1 cellular context compared by ENCODE assay signal in the genomic region with DNA sequence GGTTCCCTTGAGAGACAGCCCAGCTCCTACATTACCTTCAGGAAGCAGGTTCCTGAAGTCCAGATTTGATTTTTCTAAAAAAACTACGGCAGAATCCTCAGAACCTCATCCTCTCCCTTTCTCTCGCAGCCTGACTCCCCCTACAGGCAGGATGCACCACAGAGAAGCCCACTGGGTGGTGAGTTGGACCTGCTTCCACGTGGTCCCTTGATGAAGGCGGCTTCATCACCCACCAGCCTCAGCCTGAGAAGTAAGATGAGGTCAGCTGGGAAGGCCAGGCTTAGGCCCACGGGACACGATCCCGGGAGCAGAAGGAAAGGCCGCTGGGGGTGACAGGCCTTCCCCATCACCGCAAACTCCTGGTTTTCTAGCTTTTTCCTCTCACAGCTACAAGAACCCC.
TF ChIP-seq lines count a peak whose summit lies in the region.

No MANE protein-coding gene starts in this region.

TF ChIP-seq in WTC11, 78 proteins besides CTCF, POLR2A, EP300 and RAD21 (continued from another document):
- TF ChIP-seq, protein P1, sequence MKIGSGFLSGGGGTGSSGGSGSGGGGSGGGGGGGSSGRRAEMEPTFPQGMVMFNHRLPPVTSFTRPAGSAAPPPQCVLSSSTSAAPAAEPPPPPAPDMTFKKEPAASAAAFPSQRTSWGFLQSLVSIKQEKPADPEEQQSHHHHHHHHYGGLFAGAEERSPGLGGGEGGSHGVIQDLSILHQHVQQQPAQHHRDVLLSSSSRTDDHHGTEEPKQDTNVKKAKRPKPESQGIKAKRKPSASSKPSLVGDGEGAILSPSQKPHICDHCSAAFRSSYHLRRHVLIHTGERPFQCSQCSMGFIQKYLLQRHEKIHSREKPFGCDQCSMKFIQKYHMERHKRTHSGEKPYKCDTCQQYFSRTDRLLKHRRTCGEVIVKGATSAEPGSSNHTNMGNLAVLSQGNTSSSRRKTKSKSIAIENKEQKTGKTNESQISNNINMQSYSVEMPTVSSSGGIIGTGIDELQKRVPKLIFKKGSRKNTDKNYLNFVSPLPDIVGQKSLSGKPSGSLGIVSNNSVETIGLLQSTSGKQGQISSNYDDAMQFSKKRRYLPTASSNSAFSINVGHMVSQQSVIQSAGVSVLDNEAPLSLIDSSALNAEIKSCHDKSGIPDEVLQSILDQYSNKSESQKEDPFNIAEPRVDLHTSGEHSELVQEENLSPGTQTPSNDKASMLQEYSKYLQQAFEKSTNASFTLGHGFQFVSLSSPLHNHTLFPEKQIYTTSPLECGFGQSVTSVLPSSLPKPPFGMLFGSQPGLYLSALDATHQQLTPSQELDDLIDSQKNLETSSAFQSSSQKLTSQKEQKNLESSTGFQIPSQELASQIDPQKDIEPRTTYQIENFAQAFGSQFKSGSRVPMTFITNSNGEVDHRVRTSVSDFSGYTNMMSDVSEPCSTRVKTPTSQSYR (CRISPR knock-in tag; IDR thresholded peaks at IDR 0.05), result no peak
- TF ChIP-seq, protein P2, sequence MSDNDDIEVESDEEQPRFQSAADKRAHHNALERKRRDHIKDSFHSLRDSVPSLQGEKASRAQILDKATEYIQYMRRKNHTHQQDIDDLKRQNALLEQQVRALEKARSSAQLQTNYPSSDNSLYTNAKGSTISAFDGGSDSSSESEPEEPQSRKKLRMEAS (CRISPR knock-in tag; IDR thresholded peaks at IDR 0.05), result no peak
- TF ChIP-seq, protein P3, sequence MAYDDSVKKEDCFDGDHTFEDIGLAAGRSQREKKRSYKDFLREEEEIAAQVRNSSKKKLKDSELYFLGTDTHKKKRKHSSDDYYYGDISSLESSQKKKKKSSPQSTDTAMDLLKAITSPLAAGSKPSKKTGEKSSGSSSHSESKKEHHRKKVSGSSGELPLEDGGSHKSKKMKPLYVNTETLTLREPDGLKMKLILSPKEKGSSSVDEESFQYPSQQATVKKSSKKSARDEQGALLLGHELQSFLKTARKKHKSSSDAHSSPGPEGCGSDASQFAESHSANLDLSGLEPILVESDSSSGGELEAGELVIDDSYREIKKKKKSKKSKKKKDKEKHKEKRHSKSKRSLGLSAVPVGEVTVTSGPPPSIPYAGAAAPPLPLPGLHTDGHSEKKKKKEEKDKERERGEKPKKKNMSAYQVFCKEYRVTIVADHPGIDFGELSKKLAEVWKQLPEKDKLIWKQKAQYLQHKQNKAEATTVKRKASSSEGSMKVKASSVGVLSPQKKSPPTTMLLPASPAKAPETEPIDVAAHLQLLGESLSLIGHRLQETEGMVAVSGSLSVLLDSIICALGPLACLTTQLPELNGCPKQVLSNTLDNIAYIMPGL (CRISPR knock-in tag; IDR thresholded peaks at IDR 0.05), result no peak
- TF ChIP-seq, protein P4, sequence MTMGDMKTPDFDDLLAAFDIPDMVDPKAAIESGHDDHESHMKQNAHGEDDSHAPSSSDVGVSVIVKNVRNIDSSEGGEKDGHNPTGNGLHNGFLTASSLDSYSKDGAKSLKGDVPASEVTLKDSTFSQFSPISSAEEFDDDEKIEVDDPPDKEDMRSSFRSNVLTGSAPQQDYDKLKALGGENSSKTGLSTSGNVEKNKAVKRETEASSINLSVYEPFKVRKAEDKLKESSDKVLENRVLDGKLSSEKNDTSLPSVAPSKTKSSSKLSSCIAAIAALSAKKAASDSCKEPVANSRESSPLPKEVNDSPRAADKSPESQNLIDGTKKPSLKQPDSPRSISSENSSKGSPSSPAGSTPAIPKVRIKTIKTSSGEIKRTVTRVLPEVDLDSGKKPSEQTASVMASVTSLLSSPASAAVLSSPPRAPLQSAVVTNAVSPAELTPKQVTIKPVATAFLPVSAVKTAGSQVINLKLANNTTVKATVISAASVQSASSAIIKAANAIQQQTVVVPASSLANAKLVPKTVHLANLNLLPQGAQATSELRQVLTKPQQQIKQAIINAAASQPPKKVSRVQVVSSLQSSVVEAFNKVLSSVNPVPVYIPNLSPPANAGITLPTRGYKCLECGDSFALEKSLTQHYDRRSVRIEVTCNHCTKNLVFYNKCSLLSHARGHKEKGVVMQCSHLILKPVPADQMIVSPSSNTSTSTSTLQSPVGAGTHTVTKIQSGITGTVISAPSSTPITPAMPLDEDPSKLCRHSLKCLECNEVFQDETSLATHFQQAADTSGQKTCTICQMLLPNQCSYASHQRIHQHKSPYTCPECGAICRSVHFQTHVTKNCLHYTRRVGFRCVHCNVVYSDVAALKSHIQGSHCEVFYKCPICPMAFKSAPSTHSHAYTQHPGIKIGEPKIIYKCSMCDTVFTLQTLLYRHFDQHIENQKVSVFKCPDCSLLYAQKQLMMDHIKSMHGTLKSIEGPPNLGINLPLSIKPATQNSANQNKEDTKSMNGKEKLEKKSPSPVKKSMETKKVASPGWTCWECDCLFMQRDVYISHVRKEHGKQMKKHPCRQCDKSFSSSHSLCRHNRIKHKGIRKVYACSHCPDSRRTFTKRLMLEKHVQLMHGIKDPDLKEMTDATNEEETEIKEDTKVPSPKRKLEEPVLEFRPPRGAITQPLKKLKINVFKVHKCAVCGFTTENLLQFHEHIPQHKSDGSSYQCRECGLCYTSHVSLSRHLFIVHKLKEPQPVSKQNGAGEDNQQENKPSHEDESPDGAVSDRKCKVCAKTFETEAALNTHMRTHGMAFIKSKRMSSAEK (CRISPR knock-in tag; IDR thresholded peaks at IDR 0.05; ENCODE audit: borderline replicate concordance), result no peak
- no peak for TF ChIP-seq TEAD4 (CRISPR knock-in tag; IDR thresholded peaks at IDR 0.05)
- TF ChIP-seq ZNF396 (CRISPR knock-in tag; IDR thresholded peaks at IDR 0.05; ENCODE audit: borderline replicate concordance), result no peak
- no peak for TF ChIP-seq CREM (CRISPR knock-in tag; IDR thresholded peaks at IDR 0.05)
- TF ChIP-seq, protein P5, sequence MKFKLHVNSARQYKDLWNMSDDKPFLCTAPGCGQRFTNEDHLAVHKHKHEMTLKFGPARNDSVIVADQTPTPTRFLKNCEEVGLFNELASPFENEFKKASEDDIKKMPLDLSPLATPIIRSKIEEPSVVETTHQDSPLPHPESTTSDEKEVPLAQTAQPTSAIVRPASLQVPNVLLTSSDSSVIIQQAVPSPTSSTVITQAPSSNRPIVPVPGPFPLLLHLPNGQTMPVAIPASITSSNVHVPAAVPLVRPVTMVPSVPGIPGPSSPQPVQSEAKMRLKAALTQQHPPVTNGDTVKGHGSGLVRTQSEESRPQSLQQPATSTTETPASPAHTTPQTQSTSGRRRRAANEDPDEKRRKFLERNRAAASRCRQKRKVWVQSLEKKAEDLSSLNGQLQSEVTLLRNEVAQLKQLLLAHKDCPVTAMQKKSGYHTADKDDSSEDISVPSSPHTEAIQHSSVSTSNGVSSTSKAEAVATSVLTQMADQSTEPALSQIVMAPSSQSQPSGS (CRISPR knock-in tag; IDR thresholded peaks at IDR 0.05; ENCODE audit: borderline replicate concordance, low read depth), result no peak
- no peak for TF ChIP-seq ELF4 (CRISPR knock-in tag; IDR thresholded peaks at IDR 0.05; ENCODE audit: low read depth)
- TF ChIP-seq ZNF219 (CRISPR knock-in tag; IDR thresholded peaks at IDR 0.05; ENCODE audit: borderline replicate concordance), result no peak
- TF ChIP-seq RELA (CRISPR knock-in tag; IDR thresholded peaks at IDR 0.05; ENCODE audit: borderline replicate concordance), result no peak
- TF ChIP-seq ZNF121 (CRISPR knock-in tag; IDR thresholded peaks at IDR 0.05), result no peak
TF ChIP-seq in WTC11: peak in this region for 0.
